ENCODE assay signal across 8 cellular contexts in genomic region chr15:74127255-74127953, GRCh38. TPM values are rescaled to one million over a fixed set of nuclear protein-coding genes. Genes with fewer than 3 reads are reported as not detected.
DNase-seq lines count a peak whose midpoint lies in the region; ATAC-seq and TF ChIP-seq lines count a peak whose summit lies in the region.

No MANE protein-coding gene starts in this region.

- 12 to 21% (median 15%) methylated on average over 27 to 44 of the region's 44 CpGs for WGBS in adrenal gland, 4 donors
- WGBS in psoas muscle, 3 donors: 8 to 9% (median 9%) methylated on average over 44 of the region's 44 CpGs

- H3K36me3 ChIP-seq in adrenal gland (replicated peaks in 1 of 2): no peaks in the 10 kb centered on the region
- no peaks in the 10 kb centered on the region for H3K36me3 ChIP-seq in left ventricle myocardium inferior
- H3K36me3 ChIP-seq in psoas muscle (ENCODE audit: insufficient read depth in 1 of 2, low read depth in 1 of 2): no peaks in the 10 kb centered on the region
- H3K36me3 ChIP-seq in upper lobe of right lung: no peaks in the 10 kb centered on the region

- DNase-seq in SIG-M5 treated with dmso at 0.1 percent for 504 hours (lab: John Stamatoyannopoulos, UW; ENCODE audit: unreplicated experiment): peak; percentile 71
- DNase-seq in SIG-M5 (lab: John Stamatoyannopoulos, UW): no peak
- peak; percentile 76 for DNase-seq in NCI-H1105 treated with DMSO at 0.1 percent for 48 hours (lab: John Stamatoyannopoulos, UW)
- peak; percentile 56 to 80 (median 70) for DNase-seq in T-helper 1 cell
- DNase-seq in adrenal gland: peak; percentile 82 to 94 (median 92)
- DNase-seq in left ventricle myocardium inferior: peak; percentile 89
- DNase-seq in psoas muscle: peak; percentile 91 to 92
- peak; percentile 93 for DNase-seq in upper lobe of right lung

- ATAC-seq in psoas muscle (peak; percentile 93 to 96 (median 96)), upper lobe of right lung (peak; percentile 93)

- TF ChIP-seq POLR2A in adrenal gland (IDR thresholded peaks at IDR 0.05): no peak

- H3K27ac ChIP-seq in adrenal gland: no peak overlapping the region
- H3K27ac ChIP-seq in left ventricle myocardium inferior (replicated peaks): peak overlapping the region; percentile 83
- H3K27ac ChIP-seq in psoas muscle: no peak overlapping the region
- no peak overlapping the region for H3K27ac ChIP-seq in upper lobe of right lung

- peak overlapping the region in 1 of 4 donors; percentile 45 for H3K4me3 ChIP-seq in adrenal gland
- peak overlapping the region; percentile 66 for H3K4me3 ChIP-seq in left ventricle myocardium inferior
- H3K4me3 ChIP-seq in psoas muscle: peak overlapping the region; percentile 56
- H3K4me3 ChIP-seq in upper lobe of right lung: peak overlapping the region; percentile 32

- H3K27me3 ChIP-seq in adrenal gland: peaks cover 50% of the 10 kb centered on the region
- peaks cover 93% of the 10 kb centered on the region for H3K27me3 ChIP-seq in left ventricle myocardium inferior (ENCODE audit: low read depth)
- peaks cover 0 to 72% (median 37%) of the 10 kb centered on the region in 3 donors for H3K27me3 ChIP-seq in psoas muscle (ENCODE audit: insufficient read depth in 3 of 3, low read length in 2 of 3)
- peaks cover 76% of the 10 kb centered on the region for H3K27me3 ChIP-seq in upper lobe of right lung

- TF ChIP-seq CTCF in adrenal gland (IDR thresholded peaks at IDR 0.05): peak; percentile 89 to 99 (median 98)
- peak; percentile 97 for TF ChIP-seq CTCF in left ventricle myocardium inferior (IDR thresholded peaks at IDR 0.05; ENCODE audit: borderline replicate concordance)
- peak; percentile 99 for TF ChIP-seq CTCF in psoas muscle (IDR thresholded peaks at IDR 0.05)
- peak; percentile 97 for TF ChIP-seq CTCF in upper lobe of right lung (IDR thresholded peaks at IDR 0.05)

- intact Hi-C loops in adrenal gland (cut with DNase I) (loop anchor here (5.0 kb wide), 2 partner anchors 180 to 195 kb away; no protein-coding TSS in a partner anchor), left ventricle myocardium inferior (cut with micrococcal nuclease) (loop anchor here (5.0 kb wide), 2 partner anchors 180 to 195 kb away; no protein-coding TSS in a partner anchor), psoas muscle (cut with DNase I) (loop anchor here (1.0 to 5.0 kb wide), 3 partner anchors 180 to 195 kb away; no protein-coding TSS in a partner anchor), upper lobe of right lung (cut with DNase I) (loop anchor here (5.0 kb wide), 1 partner anchor 175 kb away; no protein-coding TSS in a partner anchor)

- H3K9me3 ChIP-seq in adrenal gland (replicated peaks in 1 of 3) (no peaks in the 10 kb centered on the region), left ventricle myocardium inferior (replicated peaks) (no peaks in the 10 kb centered on the region), psoas muscle (no peaks in the 10 kb centered on the region), upper lobe of right lung (no peaks in the 10 kb centered on the region)

- peaks cover 0 to 11% of the 10 kb centered on the region in 2 donors for H3K4me1 ChIP-seq in adrenal gland (replicated peaks in 1 of 2)
- H3K4me1 ChIP-seq in left ventricle myocardium inferior: peaks cover 48% of the 10 kb centered on the region
- H3K4me1 ChIP-seq in psoas muscle: peaks cover 4% of the 10 kb centered on the region
- H3K4me1 ChIP-seq in upper lobe of right lung: peaks cover 15% of the 10 kb centered on the region

RNA-seq across cellular contexts. Expression of gene ISLR2, which starts 3.0 kb away (rescaled TPM):
- total RNA-seq in adrenal gland: 1 to 10 TPM in 2 of 8 donors, under 1 TPM in 5, not detected in 1; 0.13 to 2.6 (median 0.50) TPM
- under 1 TPM; 0.24 to 0.48 (median 0.27) TPM for polyA plus RNA-seq in adrenal gland
- total RNA-seq in left ventricle myocardium inferior: 2.6 TPM
- total RNA-seq in psoas muscle: 1 to 10 TPM; 1.1 to 2.2 (median 1.6) TPM
- polyA plus RNA-seq in psoas muscle: 1 to 10 TPM; 1.2 to 1.7 (median 1.4) TPM
- total RNA-seq in upper lobe of right lung: 4.0 TPM

RNA-seq across cellular contexts. Expression of gene GOLGA6A, which starts 45.1 kb away (rescaled TPM):
- total RNA-seq in adrenal gland: not detected
- polyA plus RNA-seq in adrenal gland: under 1 TPM in 1 of 3 donors, not detected in 2; 0.03 TPM
- not detected for total RNA-seq in left ventricle myocardium inferior
- 1 to 10 TPM in 1 of 4 donors, under 1 TPM in 1, not detected in 2; 0.08 to 1.1 TPM for total RNA-seq in psoas muscle
- under 1 TPM in 1 of 3 donors, not detected in 2; 0.16 TPM for polyA plus RNA-seq in psoas muscle
- not detected for total RNA-seq in upper lobe of right lung

RNA-seq across cellular contexts. Expression of gene ISLR, which starts 46.1 kb away (rescaled TPM):
- 10 to 100 TPM in 7 of 8 donors, 1 to 10 TPM in 1; 7.9 to 63.4 (median 35.2) TPM for total RNA-seq in adrenal gland
- 10 to 100 TPM in 2 of 3 donors, 1 to 10 TPM in 1; 6.1 to 26.3 (median 19.2) TPM for polyA plus RNA-seq in adrenal gland
- 12.7 TPM for total RNA-seq in left ventricle myocardium inferior
- total RNA-seq in psoas muscle: 10 to 100 TPM in 2 of 4 donors, 1 to 10 TPM in 2; 2.6 to 18.0 (median 7.8) TPM
- polyA plus RNA-seq in psoas muscle: 1 to 10 TPM; 2.6 to 4.1 (median 4.1) TPM
- total RNA-seq in upper lobe of right lung: 40.6 TPM
